In the genomic region with DNA sequence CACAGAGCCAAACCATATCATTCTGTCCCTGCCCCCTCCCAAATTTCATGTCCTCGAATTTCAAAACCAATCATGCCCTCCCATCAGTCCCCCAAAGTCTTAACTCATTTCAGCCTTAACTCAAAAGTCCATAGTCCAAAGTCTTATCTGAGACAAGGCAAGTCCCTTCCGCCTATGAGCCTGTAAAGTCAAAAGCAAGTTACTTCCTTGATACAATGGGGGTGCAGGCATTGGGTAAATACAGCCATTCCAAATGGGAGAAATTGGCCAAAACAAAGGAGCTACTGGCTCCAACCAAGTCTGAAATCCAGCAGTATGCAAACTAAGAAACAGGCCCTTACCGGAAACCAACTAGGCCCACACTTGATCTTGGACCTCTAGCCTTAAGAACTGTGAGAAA, we compare ENCODE assay signal across 13 cellular contexts. TPM values are rescaled to one million over a fixed set of nuclear protein-coding genes. Genes with fewer than 3 reads are reported as not detected.
"Had no signal": no experiment of that assay in that cellular context is flagged by ENCODE, and none has a peak within 500 bp of the region (broad histone marks: within the 10 kb centered on the region; RNA-seq: fewer than 3 reads in every experiment).

No MANE protein-coding gene starts in this region.

RNA-seq across cellular contexts. Expression of a gene that starts 10.0 kb away (rescaled TPM):
- total RNA-seq: activated B cell treated with CpG ODN at 0.5 μM for 24 hours; activated CD4-positive, alpha-beta memory T cell treated with anti-CD3 and anti-CD28 coated beads for 36 hours; activated CD4-positive, alpha-beta memory T cell treated with anti-CD3 and anti-CD28 coated beads, Interleukin-2, amount 10 ng/mL, durations not matched to agents 7 days and 5 days; activated CD4-positive, alpha-beta T cell treated with anti-CD3 and anti-CD28 coated beads for 36 hours; activated CD4-positive, alpha-beta T cell treated with anti-CD3 and anti-CD28 coated beads, Interleukin-2, amount 10 ng/mL, durations not matched to agents 24 days and 14 days; activated CD4-positive, alpha-beta T cell treated with anti-CD3 and anti-CD28 coated beads, Interleukin-2, amount 10 ng/mL, durations not matched to agents 7 days and 5 days; activated CD8-positive, alpha-beta memory T cell treated with anti-CD3 and anti-CD28 coated beads for 36 hours; activated CD8-positive, alpha-beta memory T cell treated with anti-CD3 and anti-CD28 coated beads, Interleukin-2, amount 10 ng/mL, durations not matched to agents 7 days and 5 days; activated CD8-positive, alpha-beta T cell treated with anti-CD3 and anti-CD28 coated beads for 36 hours; activated CD8-positive, alpha-beta T cell treated with anti-CD3 and anti-CD28 coated beads, Interleukin-2, amount 10 ng/mL, durations not matched to agents 7 days and 5 days; T-helper 1 cell treated with Interleukin-12 subunit alpha and Interleukin-12 subunit beta and Interleukin-4 antibody, amounts not matched to agents 30 ng/mL and 1 ng/mL, for 36 hours; T-helper 17 cell; T-helper 2 cell treated with Interferon-gamma antibody and Interleukin-4, amounts not matched to agents 100 ng/mL and 5 ng/mL, for 36 hours had no signal
